ENCODE assay signal across 9 cellular contexts in genomic region chr6:73747293-73747692, GRCh38. TPM values are rescaled to one million over a fixed set of nuclear protein-coding genes. Genes with fewer than 3 reads are reported as not detected.
DNase-seq lines count a peak whose midpoint lies in the region; ATAC-seq and TF ChIP-seq lines count a peak whose summit lies in the region.
"Had no signal": no experiment of that assay in that cellular context is flagged by ENCODE, and none has a peak within 500 bp of the region (broad histone marks: within the 10 kb centered on the region; RNA-seq: fewer than 3 reads in every experiment).

No MANE protein-coding gene starts in this region.

- H3K4me1 ChIP-seq in heart left ventricle: peaks cover 0 to 10% (median 0%) of the 10 kb centered on the region in 12 donors

- ATAC-seq in GM18498 (IDR thresholded peaks at IDR 0.05; ENCODE audit: unreplicated experiment) (peak; percentile 99), GM21381 (IDR thresholded peaks at IDR 0.05; ENCODE audit: unreplicated experiment) (peak; percentile 99), HG03354 (IDR thresholded peaks at IDR 0.05; ENCODE audit: poor library complexity, severe bottlenecking, unreplicated experiment) (peak; percentile 99), heart left ventricle (no peak)

- H3K4me3 ChIP-seq in choroid plexus epithelial cell (ENCODE audit: low read depth, low read length) (no peak overlapping the region), heart left ventricle (peak overlapping the region in 2 of 12 donors; percentile 10 to 19)

- peak; percentile 40 for DNase-seq in choroid plexus epithelial cell (ENCODE audit: low read depth)
- DNase-seq in stimulated activated CD4-positive, alpha-beta T cell treated with anti-CD3 and anti-CD28 coated beads, Interleukin-15, amount 100 ng/mL, for 24 hours: no peak
- DNase-seq in NCI-H226: no peak
- DNase-seq in effector CD8-positive, alpha-beta T cell (lab: John Stamatoyannopoulos, UW): no peak
- DNase-seq in heart left ventricle: no peak
- DNase-seq: NCI-H1694 had no signal

- intact Hi-C loops in heart left ventricle (cut with DNase I): loop anchor here in 3 of 10 donors (10.0 kb wide), 3 partner anchors 328 to 828 kb away; no protein-coding TSS in a partner anchor

- no peaks in the 10 kb centered on the region for H3K9me3 ChIP-seq in heart left ventricle

- H3K27ac ChIP-seq in heart left ventricle: peak overlapping the region in 1 of 12 donors; percentile 43

- WGBS in heart left ventricle, 4 donors: 81 to 87% (median 82%) methylated on average over 2 of the region's 2 CpGs

- no peaks in the 10 kb centered on the region for H3K27me3 ChIP-seq in heart left ventricle

- TF ChIP-seq POLR2A in heart left ventricle (IDR thresholded peaks at IDR 0.05): no peak

- TF ChIP-seq CTCF in choroid plexus epithelial cell (conservative IDR thresholded peaks at IDR 0.05; ENCODE audit: low read depth, low read length): no peak
- no peak for TF ChIP-seq CTCF in heart left ventricle (IDR thresholded peaks at IDR 0.05)

- H3K36me3 ChIP-seq in heart left ventricle: no peaks in the 10 kb centered on the region

RNA-seq across cellular contexts. Expression of gene CD109, which starts 51.3 kb away (rescaled TPM):
- 10 to 100 TPM in 7 of 9 donors, 1 to 10 TPM in 2; 6.9 to 30.5 (median 14.5) TPM for total RNA-seq in heart left ventricle
- 1 to 10 TPM; 1.9 to 9.3 TPM for polyA plus RNA-seq in heart left ventricle

Comparison
In these comparisons a context has a peak if more than half of its experiments do, and no peak if none do; other contexts are left out.
1. ATAC-seq: peak in GM18498 (single experiment), GM21381 (single experiment) and HG03354 (single experiment); none in heart left ventricle (0 of 4).